In the genomic region with DNA sequence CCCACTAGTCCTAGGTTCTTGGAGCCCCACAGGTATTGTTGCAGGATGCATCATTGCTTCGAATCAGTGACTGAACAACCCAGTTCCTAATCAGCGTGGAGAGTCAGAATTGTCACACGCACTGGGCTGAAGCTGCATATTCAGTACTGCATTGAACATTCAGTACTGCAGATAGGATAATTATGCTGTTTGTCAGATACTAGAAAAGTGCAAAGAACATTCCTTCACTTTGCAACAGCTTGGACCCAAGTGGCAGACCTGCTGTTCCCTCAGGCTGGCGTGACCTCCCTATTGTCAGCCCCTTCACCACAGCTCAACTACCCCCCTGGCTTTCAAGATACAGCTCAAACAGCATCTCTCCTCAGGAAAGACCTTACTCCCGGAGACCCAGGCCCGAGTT, we compare ENCODE assay signal across 1 cellular context.
TF ChIP-seq lines count a peak whose summit lies in the region.

No MANE protein-coding gene starts in this region.

TF ChIP-seq in IMR-90, 13 proteins besides CTCF, POLR2A, EP300 and RAD21 (continued from another document):
- TF ChIP-seq, protein P1, sequence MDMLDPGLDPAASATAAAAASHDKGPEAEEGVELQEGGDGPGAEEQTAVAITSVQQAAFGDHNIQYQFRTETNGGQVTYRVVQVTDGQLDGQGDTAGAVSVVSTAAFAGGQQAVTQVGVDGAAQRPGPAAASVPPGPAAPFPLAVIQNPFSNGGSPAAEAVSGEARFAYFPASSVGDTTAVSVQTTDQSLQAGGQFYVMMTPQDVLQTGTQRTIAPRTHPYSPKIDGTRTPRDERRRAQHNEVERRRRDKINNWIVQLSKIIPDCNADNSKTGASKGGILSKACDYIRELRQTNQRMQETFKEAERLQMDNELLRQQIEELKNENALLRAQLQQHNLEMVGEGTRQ (IDR thresholded peaks at IDR 0.05; ENCODE audit: low read depth, low read length) = no peak
- no peak for TF ChIP-seq CEBPB (IDR thresholded peaks at IDR 0.05; ENCODE audit: low read depth, low read length)
- no peak for TF ChIP-seq FOS (IDR thresholded peaks at IDR 0.05; ENCODE audit: low read depth, low read length)
- TF ChIP-seq MAFK (IDR thresholded peaks at IDR 0.05; ENCODE audit: low read depth, low read length) = no peak
- no peak for TF ChIP-seq MXI1 (IDR thresholded peaks at IDR 0.05; ENCODE audit: borderline replicate concordance, low read depth, low read length)
- TF ChIP-seq NFE2L2 (IDR thresholded peaks at IDR 0.05; ENCODE audit: low read depth, low read length) = no peak
- no peak for TF ChIP-seq SMC3 (IDR thresholded peaks at IDR 0.05; ENCODE audit: low read depth, low read length)
- TF ChIP-seq, protein P2, sequence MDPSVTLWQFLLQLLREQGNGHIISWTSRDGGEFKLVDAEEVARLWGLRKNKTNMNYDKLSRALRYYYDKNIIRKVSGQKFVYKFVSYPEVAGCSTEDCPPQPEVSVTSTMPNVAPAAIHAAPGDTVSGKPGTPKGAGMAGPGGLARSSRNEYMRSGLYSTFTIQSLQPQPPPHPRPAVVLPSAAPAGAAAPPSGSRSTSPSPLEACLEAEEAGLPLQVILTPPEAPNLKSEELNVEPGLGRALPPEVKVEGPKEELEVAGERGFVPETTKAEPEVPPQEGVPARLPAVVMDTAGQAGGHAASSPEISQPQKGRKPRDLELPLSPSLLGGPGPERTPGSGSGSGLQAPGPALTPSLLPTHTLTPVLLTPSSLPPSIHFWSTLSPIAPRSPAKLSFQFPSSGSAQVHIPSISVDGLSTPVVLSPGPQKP (IDR thresholded peaks at IDR 0.05; ENCODE audit: borderline replicate concordance, low read depth, low read length) = no peak
- TF ChIP-seq RCOR1 (IDR thresholded peaks at IDR 0.05; ENCODE audit: insufficient replicate concordance, low read length) = no peak
- TF ChIP-seq BHLHE40 (IDR thresholded peaks at IDR 0.05; ENCODE audit: low read depth, low read length) = no peak
